ENCODE assay signal across 8 cellular contexts in genomic region chr12:12439636-12440035, GRCh38.
A peak's percentile ranks its signal among the peaks of the same experiment; 100 is the strongest.
DNase-seq lines count a peak whose midpoint lies in the region; ATAC-seq lines count a peak whose summit lies in the region.

No MANE protein-coding gene starts in this region.

- H3K9me3 Mint-ChIP-seq in activated CD4-positive, alpha-beta memory T cell treated with anti-CD3 and anti-CD28 coated beads, Interleukin-2, amount 10 ng/mL, durations not matched to agents 7 days and 5 days: peaks cover 10% of the 10 kb centered on the region

- peaks cover 85% of the 10 kb centered on the region for H3K4me1 Mint-ChIP-seq in activated CD4-positive, alpha-beta memory T cell treated with anti-CD3 and anti-CD28 coated beads, Interleukin-2, amount 10 ng/mL, durations not matched to agents 7 days and 5 days

- H3K27ac Mint-ChIP-seq in activated CD4-positive, alpha-beta memory T cell treated with anti-CD3 and anti-CD28 coated beads, Interleukin-2, amount 10 ng/mL, durations not matched to agents 7 days and 5 days: peak overlapping the region; percentile 98

- peak overlapping the region; percentile 29 for H3K27ac ChIP-seq in epithelial cell of prostate

- peaks cover 50% of the 10 kb centered on the region for H3K36me3 Mint-ChIP-seq in activated CD4-positive, alpha-beta memory T cell treated with anti-CD3 and anti-CD28 coated beads, Interleukin-2, amount 10 ng/mL, durations not matched to agents 7 days and 5 days (ENCODE audit: low read depth)

- ATAC-seq in GM19467 (IDR thresholded peaks at IDR 0.05; ENCODE audit: unreplicated experiment) (no peak), GM21825 (IDR thresholded peaks at IDR 0.05; ENCODE audit: unreplicated experiment) (no peak)

- POLR2A ChIA-PET in activated CD4-positive, alpha-beta memory T cell treated with anti-CD3 and anti-CD28 coated beads, Interleukin-2, amount 10 ng/mL, durations not matched to agents 7 days and 5 days (lab: Charles Lee): interaction anchor here (1.3 to 18.9 kb wide), 9 partner anchors 17 to 286 kb away, joined by 5 to 380 read pairs (median 46); partner anchors contain the start of gene BORCS5

- CTCF ChIA-PET in activated CD4-positive, alpha-beta memory T cell treated with anti-CD3 and anti-CD28 coated beads, Interleukin-2, amount 10 ng/mL, durations not matched to agents 7 days and 5 days (lab: Charles Lee): interaction anchor here (2.7 to 3.7 kb wide), 2 partner anchors 35 to 55 kb away, joined by 10 to 11 read pairs; no protein-coding TSS in a partner anchor

- DNase-seq in NOMO-1 (lab: John Stamatoyannopoulos, UW; ENCODE audit: unreplicated experiment in 2 of 2): peak; percentile 75 to 81
- DNase-seq in activated CD4-positive, alpha-beta memory T cell treated with anti-CD3 and anti-CD28 coated beads, Interleukin-2, amount 10 ng/mL, durations not matched to agents 7 days and 5 days: peak; percentile 81
- DNase-seq in epithelial cell of prostate (ENCODE audit: low read depth, low spot score): peak; percentile 94
- DNase-seq in stimulated activated CD4-positive, alpha-beta T cell treated with anti-CD3 and anti-CD28 coated beads, TNF-alpha, amount 100 ng/mL, for 48 hours (ENCODE audit: low read depth in 3 of 3): peak; percentile 43 to 67 (median 62)
- DNase-seq in NCI-H146 (lab: John Stamatoyannopoulos, UW): no peak
- no peak for DNase-seq in NCI-H2171 (lab: John Stamatoyannopoulos, UW)

- H3K4me3 Mint-ChIP-seq in activated CD4-positive, alpha-beta memory T cell treated with anti-CD3 and anti-CD28 coated beads, Interleukin-2, amount 10 ng/mL, durations not matched to agents 7 days and 5 days: peak overlapping the region; percentile 5

- H3K27me3 Mint-ChIP-seq in activated CD4-positive, alpha-beta memory T cell treated with anti-CD3 and anti-CD28 coated beads, Interleukin-2, amount 10 ng/mL, durations not matched to agents 7 days and 5 days: no peaks in the 10 kb centered on the region

Comparison
In these comparisons a context has a peak if more than half of its experiments do, and no peak if none do; other contexts are left out.
1. DNase-seq: peak in NOMO-1 (2 of 2), activated CD4-positive, alpha-beta memory T cell treated with anti-CD3 and anti-CD28 coated beads, Interleukin-2, amount 10 ng/mL, durations not matched to agents 7 days and 5 days (single experiment), epithelial cell of prostate (single experiment) and stimulated activated CD4-positive, alpha-beta T cell treated with anti-CD3 and anti-CD28 coated beads, TNF-alpha, amount 100 ng/mL, for 48 hours (3 of 3); none in NCI-H146 (single experiment) and NCI-H2171 (single experiment).